14 cellular contexts compared by ENCODE assay signal in genomic region chr7:80940539-80941205, GRCh38. TPM values are rescaled to one million over a fixed set of nuclear protein-coding genes. Genes with fewer than 3 reads are reported as not detected.
DNase-seq lines count a peak whose midpoint lies in the region; ATAC-seq, FAIRE-seq and TF ChIP-seq lines count a peak whose summit lies in the region.
"Had no signal": no experiment of that assay in that cellular context is flagged by ENCODE, and none has a peak within 500 bp of the region (broad histone marks: within the 10 kb centered on the region; RNA-seq: fewer than 3 reads in every experiment).

No MANE protein-coding gene starts in this region.

- H3K9me2 ChIP-seq in GM23248 (ENCODE audit: insufficient read depth) (no peaks in the 10 kb centered on the region), hepatocyte (replicated peaks; ENCODE audit: insufficient read depth) (no peaks in the 10 kb centered on the region)

- no peak for ATAC-seq in GM19397 (IDR thresholded peaks at IDR 0.05; ENCODE audit: unreplicated experiment)
- ATAC-seq: HepG2; stimulated activated effector memory CD8-positive, alpha-beta T cell treated with anti-CD3 and anti-CD28 coated beads, Interleukin-12 subunit alpha, Interleukin-12 subunit beta, amount 100 ng/mL, for 72 hours had no signal

- H4K20me1 ChIP-seq in GM23248 (ENCODE audit: insufficient read depth), result no peaks in the 10 kb centered on the region
- no peaks in the 10 kb centered on the region for H4K20me1 ChIP-seq in hepatocyte (ENCODE audit: insufficient read depth, poor library complexity, severe bottlenecking)

- peak; percentile 34 for DNase-seq in GM23248
- no peak for DNase-seq in hepatocyte (ENCODE audit: low spot score)
- no peak for DNase-seq in spleen
- no peak for DNase-seq in GM12891 (ENCODE audit: insufficient read length, low spot score)
- DNase-seq in prostate gland (ENCODE audit: low spot score), result no peak
- DNase-seq: CD8-positive, alpha-beta memory T cell had no signal

- TF ChIP-seq CTCF in VCaP (conservative IDR thresholded peaks at IDR 0.05) (no peak), hepatocyte (IDR thresholded peaks at IDR 0.05; ENCODE audit: poor library complexity) (no peak), spleen (IDR thresholded peaks at IDR 0.05 in 8 of 11, conservative IDR thresholded peaks at IDR 0.05 in 3 of 11) (no peak), prostate gland (IDR thresholded peaks at IDR 0.05) (no peak)

- H3K4me2 ChIP-seq in GM23248 (ENCODE audit: unreplicated experiment), result peak overlapping the region; percentile 91
- H3K4me2 ChIP-seq in hepatocyte, result no peak overlapping the region

- intact Hi-C loops in spleen (cut with DNase I; ENCODE audit: low total_unique reads), result no loop called here
- intact Hi-C loops in prostate gland (cut with DNase I), result no loop called here

- no peaks in the 10 kb centered on the region for H3K27me3 ChIP-seq in GM23248 (replicated peaks; ENCODE audit: insufficient read depth)
- H3K27me3 ChIP-seq in hepatocyte, result no peaks in the 10 kb centered on the region
- no peaks in the 10 kb centered on the region for H3K27me3 ChIP-seq in spleen (replicated peaks in 1 of 7)
- no peaks in the 10 kb centered on the region for H3K27me3 ChIP-seq in prostate gland (replicated peaks; ENCODE audit: insufficient read depth)
- H3K27me3 ChIP-seq: esophagus muscularis mucosa had no signal

- H3K36me3 ChIP-seq in GM23248 (ENCODE audit: low read depth) (no peaks in the 10 kb centered on the region), hepatocyte (replicated peaks; ENCODE audit: insufficient read depth, low read depth) (no peaks in the 10 kb centered on the region), spleen (no peaks in the 10 kb centered on the region), prostate gland (no peaks in the 10 kb centered on the region)
- H3K36me3 ChIP-seq: esophagus muscularis mucosa had no signal

- no peaks in the 10 kb centered on the region for H3K79me2 ChIP-seq in GM23248 (ENCODE audit: insufficient read depth)
- H3K79me2 ChIP-seq in hepatocyte, result no peaks in the 10 kb centered on the region

- no peak overlapping the region for H2AFZ ChIP-seq in GM23248
- H2AFZ ChIP-seq in hepatocyte, result no peak overlapping the region

- WGBS in GM23248 (ENCODE audit: low coverage in 1 of 2, low lambda C conversion rate in 2 of 2, missing lambda C conversion rate in 2 of 2), 2 experiments, result 68 to 70% methylated on average over 3 of the region's 3 CpGs
- WGBS in hepatocyte (ENCODE audit: low lambda C conversion rate, missing lambda C conversion rate), result 82% methylated on average over 3 of the region's 3 CpGs
- 71 to 86% (median 75%) methylated on average over 3 of the region's 3 CpGs for WGBS in spleen, 5 donors
- 84% methylated on average over 3 of the region's 3 CpGs for WGBS in prostate gland

- peak overlapping the region; percentile 91 for H3K27ac ChIP-seq in GM23248
- peak overlapping the region; percentile 6; the same call in 1 of the 2 replicates for H3K27ac ChIP-seq in VCaP
- peak overlapping the region; percentile 80 for H3K27ac ChIP-seq in hepatocyte
- H3K27ac ChIP-seq in spleen, result peak overlapping the region in 5 of 8 donors; percentile 9 to 57 (median 18)
- H3K27ac ChIP-seq in prostate gland, result no peak overlapping the region
- H3K27ac ChIP-seq: SK-N-MC had no signal

- in situ Hi-C loops in GM23248 (cut with MboI), result no loop called here

- peak overlapping the region; percentile 59 for H3K4me3 ChIP-seq in GM23248
- H3K4me3 ChIP-seq in hepatocyte, result no peak overlapping the region
- no peak overlapping the region for H3K4me3 ChIP-seq in spleen
- H3K4me3 ChIP-seq in prostate gland, result no peak overlapping the region
- H3K4me3 ChIP-seq: esophagus muscularis mucosa, SK-N-MC had no signal

- H3F3A ChIP-seq in GM23248 (ENCODE audit: insufficient read depth), result peaks cover 42% of the 10 kb centered on the region

- no peak for TF ChIP-seq POLR2A in spleen (IDR thresholded peaks at IDR 0.05)
- no peak for TF ChIP-seq POLR2A in GM12891 (IDR thresholded peaks at IDR 0.05; ENCODE audit: low read depth, low read length)
- TF ChIP-seq POLR2A in prostate gland (IDR thresholded peaks at IDR 0.05), result no peak

- peak overlapping the region; percentile 44 for H3K9ac ChIP-seq in GM23248

- peaks cover 39% of the 10 kb centered on the region for H3K4me1 ChIP-seq in GM23248 (ENCODE audit: insufficient read depth)
- peaks cover 21% of the 10 kb centered on the region for H3K4me1 ChIP-seq in hepatocyte (ENCODE audit: insufficient read depth)
- H3K4me1 ChIP-seq in spleen, result peaks cover 0 to 9% (median 0%) of the 10 kb centered on the region in 6 donors
- H3K4me1 ChIP-seq in prostate gland (replicated peaks), result no peaks in the 10 kb centered on the region

- FAIRE-seq in GM12891 (lab: Jason Lieb, UNC), result no peak
- FAIRE-seq: HepG2, islet of Langerhans had no signal

- no peaks in the 10 kb centered on the region for H3K9me3 ChIP-seq in GM23248 (ENCODE audit: low read depth)
- no peaks in the 10 kb centered on the region for H3K9me3 ChIP-seq in hepatocyte (ENCODE audit: low read depth)
- H3K9me3 ChIP-seq in spleen, result no peaks in the 10 kb centered on the region
- no peaks in the 10 kb centered on the region for H3K9me3 ChIP-seq in prostate gland
- H3K9me3 ChIP-seq: esophagus muscularis mucosa had no signal

TF ChIP-seq in GM12891, 5 proteins besides CTCF, POLR2A, EP300 and RAD21:
- no peak for TF ChIP-seq SPI1 (IDR thresholded peaks at IDR 0.05; ENCODE audit: low read depth, low read length)
- no peak for TF ChIP-seq TAF1 (IDR thresholded peaks at IDR 0.05; ENCODE audit: low read depth, low read length)
- no peak for TF ChIP-seq PAX5 (IDR thresholded peaks at IDR 0.05; ENCODE audit: insufficient read depth, low read length, severe bottlenecking)
- no peak for TF ChIP-seq POLR2AphosphoS5 (IDR thresholded peaks at IDR 0.05; ENCODE audit: low read depth, low read length)
- TF ChIP-seq POU2F2 (IDR thresholded peaks at IDR 0.05; ENCODE audit: low read depth, low read length), result no peak

RNA-seq across cellular contexts. Expression of gene SEMA3C, which starts 21.8 kb away (rescaled TPM):
- 612 and 756 TPM in 2 replicates for total RNA-seq in GM23248 (2014; rRNA removed; shearing (Covaris generic))
- polyA plus RNA-seq in GM23248 (2016; fragmentation: Nextera tagmentation; extraction: Ambion mirVana) (308 and 316 TPM in 2 replicates), hepatocyte (34.8 and 37.1 TPM in 2 replicates), spleen (1 to 10 TPM; 1.1 to 2.5 (median 1.8) TPM)
- total RNA-seq in hepatocyte (134 and 139 TPM in 2 replicates), spleen (10 to 100 TPM in 6 of 7 donors, 1 to 10 TPM in 1; 5.9 to 53.7 (median 17.4) TPM), prostate gland (100 to 1,000 TPM in 1 of 2 donors, 10 to 100 TPM in 1; 66.4 to 147 TPM)
- not detected for polyA plus RNA-seq in GM12891 (2012; ENCODE audit: low read depth, missing spikeins)
- total RNA-seq: activated T-helper 1 cell treated with anti-CD3 and anti-CD28 coated beads, Interleukin-12 subunit alpha, Interleukin-12 subunit beta, Interleukin-2, Interleukin-4 antibody, amounts not matched to agents 30 ng/mL and 10 ng/mL and 1 ng/mL, durations not matched to agents 14 hours and 24 hours and 36 hours; CD8-positive, alpha-beta memory T cell had no signal
- polyA plus RNA-seq: CD8-positive, alpha-beta memory T cell had no signal

Comparison
In these comparisons a context has a peak if more than half of its experiments do, and no peak if none do; other contexts are left out.
1. H3K27ac ChIP-seq: peak in GM23248 (single experiment), VCaP (single experiment), hepatocyte (single experiment) and spleen (5 of 8); none in prostate gland (0 of 2).